In the genomic region with DNA sequence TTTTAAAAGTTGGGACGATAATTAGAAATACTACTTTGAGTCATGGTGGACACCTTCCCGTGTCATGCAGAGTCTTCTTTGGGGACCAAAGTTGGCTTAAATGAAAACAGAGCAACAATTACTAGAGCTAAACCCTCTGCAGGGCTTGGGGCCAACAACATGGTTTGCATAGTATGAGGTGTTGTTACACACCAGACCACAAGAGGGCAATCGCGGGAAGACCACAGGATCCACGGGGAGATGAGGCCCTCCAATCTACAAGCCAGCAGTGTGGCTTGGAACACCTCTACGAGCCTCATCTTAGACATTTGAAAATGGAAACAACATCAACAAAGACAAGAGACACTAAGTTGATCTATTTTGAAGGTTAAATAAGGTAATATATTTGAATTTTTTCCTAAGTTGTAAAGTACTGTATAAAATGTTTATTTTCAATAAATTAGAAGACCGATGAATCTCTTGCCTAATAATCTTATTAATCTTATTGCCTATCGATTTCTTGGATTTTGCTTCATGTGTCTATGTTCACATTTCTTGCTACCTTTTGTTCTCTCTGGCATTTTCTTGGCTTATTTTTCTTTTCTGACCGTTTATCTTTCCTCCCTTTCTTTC, we compare ENCODE assay signal across 8 cellular contexts. TPM values are rescaled to one million over a fixed set of nuclear protein-coding genes. Genes with fewer than 3 reads are reported as not detected.
DNase-seq lines count a peak whose midpoint lies in the region; ATAC-seq, FAIRE-seq and TF ChIP-seq lines count a peak whose summit lies in the region.
"Had no signal": no experiment of that assay in that cellular context is flagged by ENCODE, and none has a peak within 500 bp of the region (broad histone marks: within the 10 kb centered on the region; RNA-seq: fewer than 3 reads in every experiment).

No MANE protein-coding gene starts in this region.

- no peak overlapping the region for H2AK5ac ChIP-seq in trophoblast cell (ENCODE audit: low read length)

- no peak overlapping the region for H3K4ac ChIP-seq in trophoblast cell (ENCODE audit: low read depth, low read length)

- H3K18ac ChIP-seq in trophoblast cell (ENCODE audit: low read length), result no peak overlapping the region

- no peak overlapping the region for H2AFZ ChIP-seq in trophoblast cell (ENCODE audit: insufficient read depth, low read length, poor library complexity)

- no peak overlapping the region for H3K9ac ChIP-seq in trophoblast cell (ENCODE audit: low read length)

- H3K4me1 Mint-ChIP-seq in activated T-helper 2 cell treated with anti-CD3 and anti-CD28 coated beads, Interferon-gamma antibody, Interleukin-2, Interleukin-4, amounts not matched to agents 10 μg/mL and 5 μg/mL and 100 μg/mL, durations not matched to agents 14 hours and 24 hours and 36 hours (ENCODE audit: low read depth), result no peaks in the 10 kb centered on the region

- no peak overlapping the region for H3K4me3 Mint-ChIP-seq in activated T-helper 2 cell treated with anti-CD3 and anti-CD28 coated beads, Interferon-gamma antibody, Interleukin-2, Interleukin-4, amounts not matched to agents 10 μg/mL and 5 μg/mL and 100 μg/mL, durations not matched to agents 14 hours and 24 hours and 36 hours (ENCODE audit: low read depth)

- H3K23ac ChIP-seq in trophoblast cell (ENCODE audit: low read length), result no peak overlapping the region

- no peak for TF ChIP-seq POLR2A in GM12891 (IDR thresholded peaks at IDR 0.05; ENCODE audit: low read depth, low read length)
- no peak for TF ChIP-seq POLR2A in gastroesophageal sphincter (IDR thresholded peaks at IDR 0.05)
- no peak for TF ChIP-seq POLR2A in upper lobe of left lung (IDR thresholded peaks at IDR 0.05)

- no peak overlapping the region for H3K14ac ChIP-seq in trophoblast cell (ENCODE audit: low read length)

- FAIRE-seq in GM12891 (lab: Jason Lieb, UNC), result peak; percentile 94
- FAIRE-seq: islet of Langerhans had no signal

- TF ChIP-seq EP300 in gastroesophageal sphincter (IDR thresholded peaks at IDR 0.05) (no peak), upper lobe of left lung (IDR thresholded peaks at IDR 0.05) (no peak)

- no peaks in the 10 kb centered on the region for H3K36me3 ChIP-seq in gastroesophageal sphincter
- H3K36me3 ChIP-seq in trophoblast cell (ENCODE audit: control insufficient read depth in 1 of 2, insufficient read depth in 2 of 2, low read length in 2 of 2), result no peaks in the 10 kb centered on the region
- no peaks in the 10 kb centered on the region for H3K36me3 ChIP-seq in upper lobe of left lung

- H3K79me2 ChIP-seq in trophoblast cell (ENCODE audit: control insufficient read depth, insufficient read depth, low read length, poor library complexity), result no peaks in the 10 kb centered on the region

- DNase-seq in GM12891 (ENCODE audit: insufficient read length, low spot score), result peak; percentile 44
- peak; percentile 58 for DNase-seq in Jurkat, Clone E6-1 (ENCODE audit: low read depth, low spot score)
- DNase-seq in RPMI8226, result peak; percentile 80
- peak; percentile 46 for DNase-seq in activated T-helper 2 cell treated with anti-CD3 and anti-CD28 coated beads, Interferon-gamma antibody, Interleukin-2, Interleukin-4, amounts not matched to agents 10 μg/mL and 5 μg/mL and 100 μg/mL, durations not matched to agents 14 hours and 24 hours and 36 hours (ENCODE audit: low spot score)
- DNase-seq in trophoblast cell, result peak; percentile 56 to 69
- peak in 1 of 2 donors; percentile 63 for DNase-seq in upper lobe of left lung

- no peak overlapping the region for H4K91ac ChIP-seq in trophoblast cell (ENCODE audit: low read depth, low read length)

- ATAC-seq in gastroesophageal sphincter (no peak), upper lobe of left lung (ENCODE audit: low FRiP score in 2 of 2) (peak; percentile 83 to 89)

- no peak overlapping the region for H3K27ac ChIP-seq in gastroesophageal sphincter
- no peak overlapping the region for H3K27ac ChIP-seq in trophoblast cell (ENCODE audit: low read depth, low read length)
- no peak overlapping the region for H3K27ac ChIP-seq in upper lobe of left lung

- no peak overlapping the region for H2BK120ac ChIP-seq in trophoblast cell (ENCODE audit: insufficient read depth, low read length, poor library complexity)

- no peak overlapping the region for H4K12ac ChIP-seq in trophoblast cell (ENCODE audit: low read depth, low read length)

- TF ChIP-seq CTCF in gastroesophageal sphincter (IDR thresholded peaks at IDR 0.05) (peak; percentile 64 to 79 (median 68)), upper lobe of left lung (IDR thresholded peaks at IDR 0.05) (peak; percentile 45 to 72 (median 62))

- no peak overlapping the region for H3K4me2 ChIP-seq in trophoblast cell (ENCODE audit: low read length)

- no peak overlapping the region for H2BK5ac ChIP-seq in trophoblast cell (ENCODE audit: low read depth, low read length, poor library complexity)

- no peak overlapping the region for H4K8ac ChIP-seq in trophoblast cell (ENCODE audit: low read depth, low read length)

- no peaks in the 10 kb centered on the region for H3K36me3 Mint-ChIP-seq in activated T-helper 2 cell treated with anti-CD3 and anti-CD28 coated beads, Interferon-gamma antibody, Interleukin-2, Interleukin-4, amounts not matched to agents 10 μg/mL and 5 μg/mL and 100 μg/mL, durations not matched to agents 14 hours and 24 hours and 36 hours (ENCODE audit: low read depth)

- no peak overlapping the region for H3K27ac Mint-ChIP-seq in activated T-helper 2 cell treated with anti-CD3 and anti-CD28 coated beads, Interferon-gamma antibody, Interleukin-2, Interleukin-4, amounts not matched to agents 10 μg/mL and 5 μg/mL and 100 μg/mL, durations not matched to agents 14 hours and 24 hours and 36 hours

- peaks cover 5% of the 10 kb centered on the region for H3K27me3 Mint-ChIP-seq in activated T-helper 2 cell treated with anti-CD3 and anti-CD28 coated beads, Interferon-gamma antibody, Interleukin-2, Interleukin-4, amounts not matched to agents 10 μg/mL and 5 μg/mL and 100 μg/mL, durations not matched to agents 14 hours and 24 hours and 36 hours (ENCODE audit: low read depth)

- no peak overlapping the region for H2BK12ac ChIP-seq in trophoblast cell (ENCODE audit: low read length)

- intact Hi-C loops in activated T-helper 2 cell treated with anti-CD3 and anti-CD28 coated beads, Interferon-gamma antibody, Interleukin-2, Interleukin-4, amounts not matched to agents 10 μg/mL and 5 μg/mL and 100 μg/mL, durations not matched to agents 14 hours and 24 hours and 36 hours (cut with micrococcal nuclease), result loop anchor here (1.0 kb wide), 1 partner anchor 353 kb away; no protein-coding TSS in a partner anchor

- 26 to 31% methylated on average over 8 to 9 of the region's 9 CpGs for WGBS in gastroesophageal sphincter (ENCODE audit: low coverage in 1 of 2), 2 donors
- WGBS in trophoblast cell (ENCODE audit: extremely low coverage, insufficient coverage, insufficient read length), result no CpG with 5 or more reads among the region's 9 CpGs
- WGBS in upper lobe of left lung, 2 donors, result 34 to 35% methylated on average over 9 of the region's 9 CpGs

- no peaks in the 10 kb centered on the region for H3K9me3 Mint-ChIP-seq in activated T-helper 2 cell treated with anti-CD3 and anti-CD28 coated beads, Interferon-gamma antibody, Interleukin-2, Interleukin-4, amounts not matched to agents 10 μg/mL and 5 μg/mL and 100 μg/mL, durations not matched to agents 14 hours and 24 hours and 36 hours

- H3K4me1 ChIP-seq in gastroesophageal sphincter (no peaks in the 10 kb centered on the region), trophoblast cell (ENCODE audit: control insufficient read depth in 1 of 2, insufficient read depth in 2 of 2, low read length in 2 of 2) (no peaks in the 10 kb centered on the region), upper lobe of left lung (no peaks in the 10 kb centered on the region)

- H3K9me3 ChIP-seq in gastroesophageal sphincter (no peaks in the 10 kb centered on the region), trophoblast cell (ENCODE audit: insufficient read depth, low read depth, low read length) (peaks cover 2% of the 10 kb centered on the region), upper lobe of left lung (no peaks in the 10 kb centered on the region)

- H3K79me1 ChIP-seq in trophoblast cell (ENCODE audit: low read length), result no peaks in the 10 kb centered on the region

- H3K4me3 ChIP-seq in Jurkat, Clone E6-1 (ENCODE audit: low read length), result no peak overlapping the region
- H3K4me3 ChIP-seq in gastroesophageal sphincter (no peak overlapping the region), trophoblast cell (ENCODE audit: low read depth, low read length) (no peak overlapping the region), upper lobe of left lung (no peak overlapping the region)

- H3K27me3 ChIP-seq in gastroesophageal sphincter (no peaks in the 10 kb centered on the region), trophoblast cell (ENCODE audit: insufficient read depth, low read length) (no peaks in the 10 kb centered on the region), upper lobe of left lung (no peaks in the 10 kb centered on the region)

RNA-seq across cellular contexts. Expression of gene SMCP, which starts 8.2 kb away (rescaled TPM):
- not detected for polyA plus RNA-seq in GM12891 (2012; ENCODE audit: low read depth, missing spikeins)
- polyA plus RNA-seq in Jurkat, Clone E6-1 (2012; ENCODE audit: insufficient read depth, insufficient read length), result not detected
- not detected in 2 replicates for total RNA-seq in activated T-helper 2 cell treated with anti-CD3 and anti-CD28 coated beads, Interferon-gamma antibody, Interleukin-2, Interleukin-4, amounts not matched to agents 10 μg/mL and 5 μg/mL and 100 μg/mL, durations not matched to agents 14 hours and 24 hours and 36 hours
- not detected for total RNA-seq in gastroesophageal sphincter
- not detected in 2 replicates for polyA plus RNA-seq in trophoblast cell (2013)
- not detected for total RNA-seq in upper lobe of left lung

RNA-seq across cellular contexts. Expression of gene LCE7A, which starts 10.1 kb away (rescaled TPM):
- not detected for polyA plus RNA-seq in GM12891 (2012; ENCODE audit: low read depth, missing spikeins)
- not detected for polyA plus RNA-seq in Jurkat, Clone E6-1 (2012; ENCODE audit: insufficient read depth, insufficient read length)
- not detected in 2 replicates for total RNA-seq in activated T-helper 2 cell treated with anti-CD3 and anti-CD28 coated beads, Interferon-gamma antibody, Interleukin-2, Interleukin-4, amounts not matched to agents 10 μg/mL and 5 μg/mL and 100 μg/mL, durations not matched to agents 14 hours and 24 hours and 36 hours
- total RNA-seq in gastroesophageal sphincter (not detected), upper lobe of left lung (not detected)
- polyA plus RNA-seq in trophoblast cell (2013), result not detected in 2 replicates

RNA-seq across cellular contexts. Expression of gene LCE6A, which starts 27.3 kb away (rescaled TPM):
- polyA plus RNA-seq in GM12891 (2012; ENCODE audit: low read depth, missing spikeins), result not detected
- polyA plus RNA-seq in Jurkat, Clone E6-1 (2012; ENCODE audit: insufficient read depth, insufficient read length), result not detected
- total RNA-seq in activated T-helper 2 cell treated with anti-CD3 and anti-CD28 coated beads, Interferon-gamma antibody, Interleukin-2, Interleukin-4, amounts not matched to agents 10 μg/mL and 5 μg/mL and 100 μg/mL, durations not matched to agents 14 hours and 24 hours and 36 hours, result not detected in 2 replicates
- not detected for total RNA-seq in gastroesophageal sphincter
- not detected in 2 replicates for polyA plus RNA-seq in trophoblast cell (2013)
- total RNA-seq in upper lobe of left lung, result not detected

RNA-seq across cellular contexts. Expression of gene IVL, which starts 38.4 kb away (rescaled TPM):
- polyA plus RNA-seq in GM12891 (2012; ENCODE audit: low read depth, missing spikeins), result 0.95 TPM
- polyA plus RNA-seq in Jurkat, Clone E6-1 (2012; ENCODE audit: insufficient read depth, insufficient read length), result not detected
- not detected in 2 replicates for total RNA-seq in activated T-helper 2 cell treated with anti-CD3 and anti-CD28 coated beads, Interferon-gamma antibody, Interleukin-2, Interleukin-4, amounts not matched to agents 10 μg/mL and 5 μg/mL and 100 μg/mL, durations not matched to agents 14 hours and 24 hours and 36 hours
- total RNA-seq in gastroesophageal sphincter, result 10 to 100 TPM in 1 of 4 donors, 1 to 10 TPM in 1, under 1 TPM in 1, not detected in 1; 0.31 to 13.7 (median 1.1) TPM
- 1.3 and 1.5 TPM in 2 replicates for polyA plus RNA-seq in trophoblast cell (2013)
- under 1 TPM in 4 of 6 donors, not detected in 2; 0.23 to 0.69 (median 0.35) TPM for total RNA-seq in upper lobe of left lung

RNA-seq across cellular contexts. Expression of gene LCE1A, which starts 42.6 kb away (rescaled TPM):
- not detected for polyA plus RNA-seq in GM12891 (2012; ENCODE audit: low read depth, missing spikeins)
- not detected for polyA plus RNA-seq in Jurkat, Clone E6-1 (2012; ENCODE audit: insufficient read depth, insufficient read length)
- total RNA-seq in activated T-helper 2 cell treated with anti-CD3 and anti-CD28 coated beads, Interferon-gamma antibody, Interleukin-2, Interleukin-4, amounts not matched to agents 10 μg/mL and 5 μg/mL and 100 μg/mL, durations not matched to agents 14 hours and 24 hours and 36 hours, result not detected in 2 replicates
- not detected for total RNA-seq in gastroesophageal sphincter
- not detected in 2 replicates for polyA plus RNA-seq in trophoblast cell (2013)
- total RNA-seq in upper lobe of left lung, result not detected
